ENCODE assay signal across 9 cellular contexts in genomic region chr1:160993544-160993943, GRCh38. TPM values are rescaled to one million over a fixed set of nuclear protein-coding genes. Genes with fewer than 3 reads are reported as not detected.
DNase-seq lines count a peak whose midpoint lies in the region; ATAC-seq, FAIRE-seq and TF ChIP-seq lines count a peak whose summit lies in the region.
"Had no signal": no experiment of that assay in that cellular context is flagged by ENCODE, and none has a peak within 500 bp of the region (broad histone marks: within the 10 kb centered on the region; RNA-seq: fewer than 3 reads in every experiment).

No MANE protein-coding gene starts in this region.

- H3K27ac Mint-ChIP-seq in astrocyte (ENCODE audit: unreplicated experiment) = peak overlapping the region; percentile 53

- no peaks in the 10 kb centered on the region for H4K20me1 ChIP-seq in astrocyte (ENCODE audit: insufficient read depth, low read length)

- H3K79me2 ChIP-seq in astrocyte (ENCODE audit: insufficient read depth, low read length) = no peaks in the 10 kb centered on the region

- H3K9me3 ChIP-seq in astrocyte (ENCODE audit: insufficient read depth, low read depth, low read length) = no peaks in the 10 kb centered on the region

- H2AFZ ChIP-seq in astrocyte (ENCODE audit: low read depth, low read length) = no peak overlapping the region

- peaks cover 13% of the 10 kb centered on the region for H3K4me1 Mint-ChIP-seq in astrocyte (ENCODE audit: low read depth, unreplicated experiment)

- DNase-seq in DMS 273 treated with DMSO at 0.1 percent for 48 hours (lab: John Stamatoyannopoulos, UW) = peak; percentile 25
- DNase-seq in Kasumi-1 (lab: John Stamatoyannopoulos, UW) = peak; percentile 56 to 58
- peak; percentile 39 for DNase-seq in astrocyte (ENCODE audit: low read depth)
- peak; percentile 8 for DNase-seq in midbrain (lab: John Stamatoyannopoulos, UW)
- DNase-seq in iPS-NIHi11 (ENCODE audit: low spot score) = no peak
- no peak for DNase-seq in HuH-7 (ENCODE audit: low spot score)
- no peak for DNase-seq in stimulated activated CD4-positive, alpha-beta T cell treated with anti-CD3 and anti-CD28 coated beads, Interleukin-2, amount 100 ng/mL, for 48 hours

- no peak overlapping the region for H3K4me3 ChIP-seq in astrocyte (ENCODE audit: insufficient read depth, low read depth, low read length)

- H3K4me1 ChIP-seq in astrocyte (ENCODE audit: insufficient read depth, low read length) = no peaks in the 10 kb centered on the region

- H3K36me3 ChIP-seq in astrocyte (ENCODE audit: insufficient read depth, low read length) = no peaks in the 10 kb centered on the region

- no peak overlapping the region for H3K9ac ChIP-seq in astrocyte (ENCODE audit: low read length)

- H3K27ac ChIP-seq in astrocyte (ENCODE audit: low read depth, low read length) = no peak overlapping the region

- no peaks in the 10 kb centered on the region for H3K27me3 ChIP-seq in astrocyte (ENCODE audit: insufficient read depth, low read length)

- H3K9me3 Mint-ChIP-seq in astrocyte (ENCODE audit: unreplicated experiment) = no peaks in the 10 kb centered on the region

- H3K27me3 Mint-ChIP-seq in astrocyte (ENCODE audit: low read depth, unreplicated experiment) = no peaks in the 10 kb centered on the region

- H3K4me2 ChIP-seq in astrocyte (ENCODE audit: low read length) = no peak overlapping the region

- FAIRE-seq in astrocyte (lab: Jason Lieb, UNC) = no peak

- peak; percentile 39 for TF ChIP-seq CTCF in astrocyte (IDR thresholded peaks at IDR 0.05; ENCODE audit: insufficient read depth, low read depth, low read length)

- ATAC-seq in HG03432 (IDR thresholded peaks at IDR 0.05; ENCODE audit: unreplicated experiment) = no peak

- peaks cover 2% of the 10 kb centered on the region for H3K36me3 Mint-ChIP-seq in astrocyte (ENCODE audit: low read depth, unreplicated experiment)

- no peak overlapping the region for H3K4me3 Mint-ChIP-seq in astrocyte (ENCODE audit: unreplicated experiment)

RNA-seq across cellular contexts. Expression of gene F11R, which starts 27.4 kb away (rescaled TPM):
- total RNA-seq in astrocyte = 53.7 and 68.6 TPM in 2 replicates

RNA-seq across cellular contexts. Expression of gene ITLN2, which starts 38.9 kb away (rescaled TPM):
- not detected in 2 replicates for total RNA-seq in astrocyte
- total RNA-seq: urinary bladder had no signal

RNA-seq across cellular contexts. Expression of gene TSTD1, which starts 45.2 kb away (rescaled TPM):
- total RNA-seq in astrocyte = 9.5 TPM in 2 replicates

RNA-seq across cellular contexts. Expression of gene USF1, which starts 52.2 kb away (rescaled TPM):
- 61.3 and 70.1 TPM in 2 replicates for total RNA-seq in astrocyte

Comparison
In these comparisons a context has a peak if more than half of its experiments do, and no peak if none do; other contexts are left out.
1. DNase-seq: peak in DMS 273 treated with DMSO at 0.1 percent for 48 hours (single experiment), Kasumi-1 (2 of 2), astrocyte (single experiment) and midbrain (single experiment); none in iPS-NIHi11 (single experiment), HuH-7 (single experiment) and stimulated activated CD4-positive, alpha-beta T cell treated with anti-CD3 and anti-CD28 coated beads, Interleukin-2, amount 100 ng/mL, for 48 hours (0 of 2).